ENCODE assay signal across 20 cellular contexts in genomic region chrX:30950391-30950790, GRCh38.
"Had no signal": no experiment of that assay in that cellular context is flagged by ENCODE, and none has a peak within 500 bp of the region (broad histone marks: within the 10 kb centered on the region; RNA-seq: fewer than 3 reads in every experiment).

No MANE protein-coding gene starts in this region.

- H3K36me3 Mint-ChIP-seq: IgD-negative memory B cell had no signal

- H3K9me3 ChIP-seq: SK-N-SH had no signal

- H3K4me2 ChIP-seq: KMS-11, SK-N-SH had no signal

- H3K27ac ChIP-seq: KMS-11, RWPE1 had no signal

- H3K9ac ChIP-seq: KMS-11, SK-N-SH had no signal

- ATAC-seq: K562, Panc1 had no signal

- FAIRE-seq: K562 had no signal

- H3K4me1 Mint-ChIP-seq: IgD-negative memory B cell had no signal

- H3K4me3 Mint-ChIP-seq: IgD-negative memory B cell had no signal

- H3K4me3 ChIP-seq: K562 had no signal

- DNase-seq: Kasumi-1, MM.1S, NCI-H1092 treated with DMSO at 0.1 percent for 48 hours, NCI-H1436, NCI-H187, NCI-H2029, NCI-H2081 treated with DMSO at 0.1 percent for 48 hours, NCI-H2171, NCI-H345, NCI-H446 treated with DMSO at 0.1 percent for 48 hours, NCI-H510A treated with DMSO at 0.1 percent for 48 hours, NCI-H526, SHP77, SK-N-SH, SW 1271 had no signal

- H3K27ac Mint-ChIP-seq: IgD-negative memory B cell had no signal
